In genomic region chr5:71924980-71925379, GRCh38 we compare ENCODE assay signal across 1 cellular context.
TF ChIP-seq lines count a peak whose summit lies in the region.

No MANE protein-coding gene starts in this region.

TF ChIP-seq in H1, 55 proteins besides CTCF, POLR2A, EP300 and RAD21 (continued from another document):
- TF ChIP-seq SAP30 (IDR thresholded peaks at IDR 0.05; ENCODE audit: insufficient read depth, insufficient replicate concordance, low read length): no peak
- TF ChIP-seq EZH2 (IDR thresholded peaks at IDR 0.05; ENCODE audit: low read depth, low read length, severe bottlenecking): no peak
- TF ChIP-seq FOSL1 (IDR thresholded peaks at IDR 0.05; ENCODE audit: insufficient read depth, low read depth, low read length): no peak
- TF ChIP-seq CHD7 (IDR thresholded peaks at IDR 0.05; ENCODE audit: insufficient replicate concordance, low read length): no peak
- TF ChIP-seq CBX5 (IDR thresholded peaks at IDR 0.05; ENCODE audit: low read depth, low read length): no peak
- no peak for TF ChIP-seq SP2 (IDR thresholded peaks at IDR 0.05; ENCODE audit: low read length)
- TF ChIP-seq SIRT6 (IDR thresholded peaks at IDR 0.05; ENCODE audit: low read length): no peak
- no peak for TF ChIP-seq BRCA1 (IDR thresholded peaks at IDR 0.05; ENCODE audit: low read depth, low read length)
